Comparison of ENCODE assay signal across 9 cellular contexts in genomic region chr17:77887110-77887463, GRCh38.
DNase-seq lines count a peak whose midpoint lies in the region; ATAC-seq and TF ChIP-seq lines count a peak whose summit lies in the region.
"Had no signal": no experiment of that assay in that cellular context is flagged by ENCODE, and none has a peak within 500 bp of the region (broad histone marks: within the 10 kb centered on the region; RNA-seq: fewer than 3 reads in every experiment).

No MANE protein-coding gene starts in this region.

- peak overlapping the region; percentile 80 for H3K27ac Mint-ChIP-seq in activated CD4-positive, alpha-beta T cell treated with anti-CD3 and anti-CD28 coated beads, Interleukin-2, amount 10 ng/mL, durations not matched to agents 7 days and 5 days

- H3K4me3 ChIP-seq in liver (ENCODE audit: low read depth in 1 of 3, low read length in 3 of 3): peak overlapping the region in 1 of 3 donors; percentile 44

- DNase-seq in activated CD4-positive, alpha-beta T cell treated with anti-CD3 and anti-CD28 coated beads, Interleukin-2, amount 10 ng/mL, durations not matched to agents 7 days and 5 days: no peak
- no peak for DNase-seq in activated CD4-positive, alpha-beta T cell treated with anti-CD3 and anti-CD28 coated beads, Interleukin-2, amount 50 U/mL, for 48 hours
- DNase-seq in substantia nigra (lab: John Stamatoyannopoulos, UW) (no peak), RKO (ENCODE audit: low spot score) (no peak), MV-4-11 (lab: John Stamatoyannopoulos, UW) (no peak)

- H3K36me3 Mint-ChIP-seq in activated CD4-positive, alpha-beta T cell treated with anti-CD3 and anti-CD28 coated beads, Interleukin-2, amount 10 ng/mL, durations not matched to agents 7 days and 5 days (ENCODE audit: low read depth): no peaks in the 10 kb centered on the region

- no peak for ATAC-seq in HG03039 (IDR thresholded peaks at IDR 0.05; ENCODE audit: unreplicated experiment)

- H3K27me3 ChIP-seq in liver (ENCODE audit: control insufficient read depth in 4 of 4, insufficient read depth in 4 of 4, low read length in 3 of 4): peaks cover 0 to 4% (median 0%) of the 10 kb centered on the region in 4 donors

- H3K4me3 Mint-ChIP-seq in activated CD4-positive, alpha-beta T cell treated with anti-CD3 and anti-CD28 coated beads, Interleukin-2, amount 10 ng/mL, durations not matched to agents 7 days and 5 days: peak overlapping the region; percentile 69

- CTCF ChIA-PET in activated CD4-positive, alpha-beta T cell treated with anti-CD3 and anti-CD28 coated beads, Interleukin-2, amount 10 ng/mL, durations not matched to agents 7 days and 5 days (lab: Charles Lee): interaction anchor here (1.6 kb wide), 1 partner anchor 103 kb away, joined by 6 read pairs; no protein-coding TSS in a partner anchor

- no peaks in the 10 kb centered on the region for H3K9me3 ChIP-seq in liver (ENCODE audit: control insufficient read depth in 4 of 4, low read length in 3 of 4)
- H3K9me3 ChIP-seq: pancreas had no signal

- H3K27me3 Mint-ChIP-seq in activated CD4-positive, alpha-beta T cell treated with anti-CD3 and anti-CD28 coated beads, Interleukin-2, amount 10 ng/mL, durations not matched to agents 7 days and 5 days: peaks cover 40% of the 10 kb centered on the region

- H3K9ac ChIP-seq in liver (ENCODE audit: low read depth in 1 of 2, low read length in 2 of 2): no peak overlapping the region

- H3K4me1 Mint-ChIP-seq in activated CD4-positive, alpha-beta T cell treated with anti-CD3 and anti-CD28 coated beads, Interleukin-2, amount 10 ng/mL, durations not matched to agents 7 days and 5 days: peaks cover 48% of the 10 kb centered on the region

- no peaks in the 10 kb centered on the region for H3K9me3 Mint-ChIP-seq in activated CD4-positive, alpha-beta T cell treated with anti-CD3 and anti-CD28 coated beads, Interleukin-2, amount 10 ng/mL, durations not matched to agents 7 days and 5 days

- WGBS in liver: 67% methylated on average over 4 of the region's 4 CpGs

- TF ChIP-seq RAD21 in liver (IDR thresholded peaks at IDR 0.05): no peak

- H3K27ac ChIP-seq in angular gyrus (ENCODE audit: low read depth, low read length) (peak overlapping the region; percentile 65), liver (ENCODE audit: low read depth in 1 of 2, low read length in 2 of 2) (peak overlapping the region; percentile 14 to 59), substantia nigra (ENCODE audit: low read depth, low read length, poor library complexity, severe bottlenecking) (peak overlapping the region; percentile 71)

- POLR2A ChIA-PET in activated CD4-positive, alpha-beta T cell treated with anti-CD3 and anti-CD28 coated beads, Interleukin-2, amount 10 ng/mL, durations not matched to agents 7 days and 5 days (lab: Charles Lee): no interaction called here

- H3K36me3 ChIP-seq in liver (ENCODE audit: control insufficient read depth in 4 of 4, insufficient read depth in 3 of 4, low read depth in 1 of 4, low read length in 3 of 4): no peaks in the 10 kb centered on the region
- H3K36me3 ChIP-seq: pancreas had no signal

- no peak for TF ChIP-seq CTCF in liver (IDR thresholded peaks at IDR 0.05; ENCODE audit: low read depth, low read length, missing input control)

- H3K4me1 ChIP-seq in liver (ENCODE audit: control insufficient read depth in 4 of 4, insufficient read depth in 4 of 4, low read length in 3 of 4): peaks cover 0 to 18% (median 10%) of the 10 kb centered on the region in 4 donors

TF ChIP-seq in liver, 16 proteins besides CTCF, POLR2A, EP300 and RAD21:
- TF ChIP-seq EGR1 (IDR thresholded peaks at IDR 0.05; ENCODE audit: low read depth in 2 of 2) (no peak), JUND (IDR thresholded peaks at IDR 0.05) (no peak), RXRA (IDR thresholded peaks at IDR 0.05) (no peak), MAX (IDR thresholded peaks at IDR 0.05) (no peak), GABPA (IDR thresholded peaks at IDR 0.05 in 1 of 2, conservative IDR thresholded peaks at IDR 0.05 in 1 of 2) (no peak), NR2F2 (IDR thresholded peaks at IDR 0.05) (no peak), HNF4A (conservative IDR thresholded peaks at IDR 0.05) (no peak)
- TF ChIP-seq, protein P1, sequence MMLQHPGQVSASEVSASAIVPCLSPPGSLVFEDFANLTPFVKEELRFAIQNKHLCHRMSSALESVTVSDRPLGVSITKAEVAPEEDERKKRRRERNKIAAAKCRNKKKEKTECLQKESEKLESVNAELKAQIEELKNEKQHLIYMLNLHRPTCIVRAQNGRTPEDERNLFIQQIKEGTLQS (IDR thresholded peaks at IDR 0.05): no peak
TF ChIP-seq in liver: peak in this region for 0.
